ENCODE assay signal across 19 cellular contexts in the genomic region with DNA sequence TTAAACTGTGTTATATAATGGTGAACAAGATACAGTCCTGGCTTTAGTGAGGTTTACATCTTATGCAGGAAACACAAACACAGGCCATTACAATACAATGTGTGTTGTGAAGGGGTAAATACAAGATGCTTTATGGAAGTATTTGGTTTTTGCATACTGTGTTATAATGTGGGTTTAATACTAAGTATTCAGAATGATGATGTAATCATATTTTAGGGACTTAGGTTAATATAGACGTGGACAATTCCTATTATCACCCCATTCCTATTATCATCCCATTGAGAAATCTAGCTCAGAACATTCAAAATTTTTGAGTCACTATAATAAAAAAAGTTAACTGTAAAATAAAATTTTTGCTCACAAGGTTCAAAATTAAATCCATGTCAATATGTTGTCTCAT. TPM values are rescaled to one million over a fixed set of nuclear protein-coding genes. Genes with fewer than 3 reads are reported as not detected.
"Had no signal": no experiment of that assay in that cellular context is flagged by ENCODE, and none has a peak within 500 bp of the region (broad histone marks: within the 10 kb centered on the region; RNA-seq: fewer than 3 reads in every experiment).

No MANE protein-coding gene starts in this region.

- H3K9me3 ChIP-seq: SJCRH30 had no signal

- H3K27ac ChIP-seq: SJCRH30 had no signal

- H3K27me3 ChIP-seq: SJCRH30 had no signal

- DNase-seq: Karpas-422, KG1, NCI-H1092 treated with DMSO at 0.1 percent for 48 hours, NCI-H187, NCI-H2029, NCI-H2081 treated with DMSO at 0.1 percent for 48 hours, NCI-H2171, NCI-H226, NCI-H446, NCI-H510A, NCI-H524 treated with DMSO at 0.1 percent for 48 hours, NCI-H774, RPMI8226, SHP77 treated with DMSO at 0.1 percent for 48 hours, SJCRH30, T-helper 1 cell had no signal

- H3K4me3 ChIP-seq: SJCRH30 had no signal

- FAIRE-seq: RCC 7860 had no signal

- H3K4me1 ChIP-seq: SJCRH30 had no signal

- H3K36me3 ChIP-seq: SJCRH30 had no signal

- ATAC-seq: SK-N-SH treated with all-trans-retinoic acid at 6 μM for 48 hours had no signal

RNA-seq across cellular contexts. Expression of a gene that starts 36.7 kb away (rescaled TPM):
- total RNA-seq: HT1080, SJCRH30 had no signal
